ENCODE assay signal across 30 cellular contexts in the genomic region with DNA sequence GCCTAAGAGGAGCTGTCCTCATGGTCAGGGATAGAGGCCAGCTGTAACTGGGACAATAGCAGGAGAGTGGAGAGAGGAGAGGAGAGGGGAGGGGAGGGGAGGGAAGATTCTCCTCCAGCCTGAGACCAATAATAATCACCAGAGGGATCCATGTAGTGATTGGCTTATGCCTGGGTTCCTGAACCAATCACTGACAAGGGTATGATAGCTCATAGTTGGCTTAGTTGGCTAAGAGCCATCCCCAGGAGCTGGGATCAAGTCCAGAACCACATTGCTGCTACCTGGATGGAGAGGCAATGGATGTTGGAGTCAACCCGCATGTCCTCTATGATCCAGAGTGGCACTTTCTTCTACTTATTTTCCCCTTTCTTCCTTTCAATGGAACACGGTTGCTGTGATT. TPM values are rescaled to one million over a fixed set of nuclear protein-coding genes. Genes with fewer than 3 reads are reported as not detected.
"Had no signal": no experiment of that assay in that cellular context is flagged by ENCODE, and none has a peak within 500 bp of the region (broad histone marks: within the 10 kb centered on the region; RNA-seq: fewer than 3 reads in every experiment).

No MANE protein-coding gene starts in this region.

- H3K36me3 ChIP-seq: adrenal gland had no signal

- H3K4me1 ChIP-seq: body of pancreas had no signal

- H3K9me3 ChIP-seq: adrenal gland, body of pancreas had no signal

- H3K27me3 ChIP-seq: adrenal gland, body of pancreas had no signal

- H3K4me3 ChIP-seq: adrenal gland, body of pancreas, coronary artery, dorsolateral prefrontal cortex had no signal

- DNase-seq: activated CD4-positive, alpha-beta memory T cell treated with anti-CD3 and anti-CD28 coated beads for 36 hours; activated CD4-positive, alpha-beta T cell treated with anti-CD3 and anti-CD28 coated beads for 36 hours; activated CD4-positive, alpha-beta T cell treated with anti-CD3 and anti-CD28 coated beads, Interleukin-2, amount 10 ng/mL, durations not matched to agents 24 days and 14 days; activated CD4-positive, CD25-positive, alpha-beta regulatory T cell; activated CD4-positive, CD25-positive, alpha-beta regulatory T cell treated with anti-CD3 and anti-CD28 coated beads, Interleukin-2, amount 50 U/mL, for 72 hours; activated CD8-positive, alpha-beta memory T cell treated with anti-CD3 and anti-CD28 coated beads, Interleukin-2, amount 10 ng/mL, durations not matched to agents 7 days and 5 days; activated CD8-positive, alpha-beta memory T cell treated with anti-CD3 and anti-CD28 coated beads, Interleukin-2, amount 50 U/mL, for 4 hours; activated CD8-positive, alpha-beta T cell treated with anti-CD3 and anti-CD28 coated beads, Interleukin-2, amount 10 ng/mL, durations not matched to agents 7 days and 5 days; activated effector memory CD4-positive, alpha-beta T cell treated with anti-CD3 and anti-CD28 coated beads, Interleukin-2, amount 50 U/mL, for 16 hours; activated naive CD4-positive, alpha-beta T cell treated with anti-CD3 and anti-CD28 coated beads for 36 hours; activated naive CD8-positive, alpha-beta T cell treated with anti-CD3 and anti-CD28 coated beads for 36 hours; activated naive CD8-positive, alpha-beta T cell treated with anti-CD3 and anti-CD28 coated beads, Interleukin-2, amount 50 U/mL, for 24 hours; activated T-cell treated with anti-CD3 and anti-CD28 coated beads, Interleukin-2, amount 50 U/mL, for 1 hour; activated T-cell treated with anti-CD3 and anti-CD28 coated beads, Interleukin-2, amount 50 U/mL, for 48 hours; adrenal gland; amygdala; aorta; body of pancreas; cerebellar nuclear complex; effector memory CD4-positive, alpha-beta T cell; endodermal cell; foreskin fibroblast; head of caudate nucleus; T-helper 2 cell had no signal

- H3K27ac ChIP-seq: adrenal gland, body of pancreas, coronary artery, dorsolateral prefrontal cortex had no signal

- ATAC-seq: activated CD4-positive, alpha-beta T cell treated with anti-CD3 and anti-CD28 coated beads for 36 hours; activated CD8-positive, alpha-beta memory T cell treated with anti-CD3 and anti-CD28 coated beads, Interleukin-2, amount 10 ng/mL, durations not matched to agents 7 days and 5 days; activated CD8-positive, alpha-beta T cell treated with anti-CD3 and anti-CD28 coated beads, Interleukin-2, amount 10 ng/mL, durations not matched to agents 7 days and 5 days; activated naive CD8-positive, alpha-beta T cell treated with anti-CD3 and anti-CD28 coated beads, Interleukin-2, amount 50 U/mL, for 24 hours; body of pancreas; esophagus mucosa had no signal

RNA-seq across cellular contexts. Expression of a gene that starts 7.7 kb away (rescaled TPM):
- total RNA-seq: activated CD4-positive, alpha-beta memory T cell treated with anti-CD3 and anti-CD28 coated beads for 36 hours; activated CD4-positive, alpha-beta T cell treated with anti-CD3 and anti-CD28 coated beads for 36 hours; activated CD4-positive, alpha-beta T cell treated with anti-CD3 and anti-CD28 coated beads, Interleukin-2, amount 10 ng/mL, durations not matched to agents 24 days and 14 days; activated CD8-positive, alpha-beta memory T cell treated with anti-CD3 and anti-CD28 coated beads for 36 hours; activated CD8-positive, alpha-beta T cell treated with anti-CD3 and anti-CD28 coated beads, Interleukin-2, amount 10 ng/mL, durations not matched to agents 7 days and 5 days; activated naive CD4-positive, alpha-beta T cell treated with anti-CD3 and anti-CD28 coated beads for 36 hours; activated naive CD8-positive, alpha-beta T cell treated with anti-CD3 and anti-CD28 coated beads for 36 hours; activated T-helper 1 cell treated with anti-CD3 and anti-CD28 coated beads, Interleukin-12 subunit alpha, Interleukin-12 subunit beta, Interleukin-2, Interleukin-4 antibody, amounts not matched to agents 30 ng/mL and 10 ng/mL and 1 ng/mL, durations not matched to agents 14 hours and 24 hours and 36 hours; epithelial cell of proximal tubule; esophagus mucosa had no signal
